In the genomic region with DNA sequence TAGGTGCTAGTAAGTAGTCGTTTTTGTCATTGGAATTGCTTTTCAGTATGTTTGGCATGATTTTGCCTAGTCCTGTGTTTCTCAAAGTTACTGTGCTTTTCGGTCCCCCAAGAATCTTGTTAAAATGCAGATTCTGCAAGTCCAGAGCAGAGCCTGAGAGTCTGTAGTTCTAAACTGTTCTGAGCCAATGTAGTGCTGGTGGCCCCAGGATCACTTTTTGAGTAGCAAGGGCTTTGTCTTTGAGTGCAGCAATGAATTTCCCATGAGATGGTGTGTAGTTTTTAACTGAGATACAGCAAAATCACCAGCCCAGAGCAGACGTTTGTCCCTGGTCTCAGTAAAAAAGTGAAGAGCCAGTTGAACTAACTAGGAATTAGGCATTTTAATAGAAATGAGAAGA, we compare ENCODE assay signal across 38 cellular contexts.
"Had no signal": no experiment of that assay in that cellular context is flagged by ENCODE, and none has a peak within 500 bp of the region (broad histone marks: within the 10 kb centered on the region; RNA-seq: fewer than 3 reads in every experiment).

No MANE protein-coding gene starts in this region.

- H3K9me3 ChIP-seq: adrenal gland, body of pancreas had no signal

- FAIRE-seq: astrocyte, bronchial epithelial cell, TTC549 had no signal

- H3K4me1 Mint-ChIP-seq: activated B cell treated with CpG ODN at 0.5 μM for 24 hours; activated CD4-positive, alpha-beta T cell treated with anti-CD3 and anti-CD28 coated beads, Interleukin-2, amount 10 ng/mL, durations not matched to agents 24 days and 14 days; activated naive CD8-positive, alpha-beta T cell treated with anti-CD3 and anti-CD28 coated beads for 36 hours; activated T-helper 17 cell treated with anti-CD3 and anti-CD28 coated beads, Interleukin-2, amount 50 U/mL, for 72 hours; central memory CD8-positive, alpha-beta T cell had no signal

- H3K9me3 Mint-ChIP-seq: activated B cell treated with CpG ODN at 0.5 μM for 24 hours; activated CD4-positive, alpha-beta memory T cell treated with anti-CD3 and anti-CD28 coated beads for 36 hours; activated CD4-positive, alpha-beta T cell treated with anti-CD3 and anti-CD28 coated beads, Interleukin-2, amount 10 ng/mL, durations not matched to agents 24 days and 14 days; activated CD8-positive, alpha-beta T cell treated with anti-CD3 and anti-CD28 coated beads for 36 hours; activated naive CD4-positive, alpha-beta T cell treated with anti-CD3 and anti-CD28 coated beads for 36 hours; activated naive CD4-positive, alpha-beta T cell treated with anti-CD3 and anti-CD28 coated beads, Interleukin-2, amount 50 U/mL, for 72 hours; activated naive CD8-positive, alpha-beta T cell treated with anti-CD3 and anti-CD28 coated beads for 36 hours; activated T-helper 17 cell treated with anti-CD3 and anti-CD28 coated beads, Interleukin-2, amount 50 U/mL, for 72 hours; T-helper 1 cell treated with Interleukin-12 subunit alpha and Interleukin-12 subunit beta and Interleukin-4 antibody, amounts not matched to agents 30 μg/mL and 1 μg/mL, for 36 hours; T-helper 2 cell treated with Interferon-gamma antibody and Interleukin-4, amounts not matched to agents 5 μg/mL and 100 μg/mL, for 36 hours had no signal

- H3K27ac Mint-ChIP-seq: activated B cell treated with CpG ODN at 0.5 μM for 24 hours; activated CD4-positive, alpha-beta memory T cell treated with anti-CD3 and anti-CD28 coated beads for 36 hours; activated CD4-positive, alpha-beta T cell treated with anti-CD3 and anti-CD28 coated beads, Interleukin-2, amount 10 ng/mL, durations not matched to agents 24 days and 14 days; activated CD8-positive, alpha-beta T cell treated with anti-CD3 and anti-CD28 coated beads for 36 hours; activated naive CD4-positive, alpha-beta T cell treated with anti-CD3 and anti-CD28 coated beads for 36 hours; activated naive CD4-positive, alpha-beta T cell treated with anti-CD3 and anti-CD28 coated beads, Interleukin-2, amount 50 U/mL, for 72 hours; activated naive CD8-positive, alpha-beta T cell treated with anti-CD3 and anti-CD28 coated beads for 36 hours; activated T-helper 17 cell treated with anti-CD3 and anti-CD28 coated beads, Interleukin-2, amount 50 U/mL, for 72 hours; T-helper 1 cell treated with Interleukin-12 subunit alpha and Interleukin-12 subunit beta and Interleukin-4 antibody, amounts not matched to agents 30 μg/mL and 1 μg/mL, for 36 hours; T-helper 2 cell treated with Interferon-gamma antibody and Interleukin-4, amounts not matched to agents 5 μg/mL and 100 μg/mL, for 36 hours had no signal

- H3K27me3 ChIP-seq: adrenal gland, body of pancreas, cardiac muscle cell had no signal

- H3K27me3 Mint-ChIP-seq: activated B cell treated with CpG ODN at 0.5 μM for 24 hours; activated CD4-positive, alpha-beta memory T cell treated with anti-CD3 and anti-CD28 coated beads for 36 hours had no signal

- DNase-seq: activated B cell treated with CpG ODN at 0.5 μM for 24 hours; activated CD4-positive, alpha-beta memory T cell treated with anti-CD3 and anti-CD28 coated beads for 36 hours; activated CD4-positive, alpha-beta T cell treated with anti-CD3 and anti-CD28 coated beads for 4 hours; activated CD4-positive, alpha-beta T cell treated with anti-CD3 and anti-CD28 coated beads, Interleukin-2, amount 10 ng/mL, durations not matched to agents 24 days and 14 days; activated CD4-positive, alpha-beta T cell treated with anti-CD3 and anti-CD28 coated beads, Interleukin-2, amount 50 U/mL, for 1 hour; activated CD4-positive, alpha-beta T cell treated with anti-CD3 and anti-CD28 coated beads, Interleukin-2, amount 50 U/mL, for 4 hours; activated CD4-positive, CD25-positive, alpha-beta regulatory T cell treated with anti-CD3 and anti-CD28 coated beads, Interleukin-2, amount 50 U/mL, for 72 hours; activated CD8-positive, alpha-beta memory T cell treated with anti-CD3 and anti-CD28 coated beads, Interleukin-2, amount 50 U/mL, for 4 hours; activated CD8-positive, alpha-beta T cell treated with anti-CD3 and anti-CD28 coated beads for 36 hours; activated effector memory CD4-positive, alpha-beta T cell treated with anti-CD3 and anti-CD28 coated beads, Interleukin-2, amount 50 U/mL, for 16 hours; activated gamma-delta T cell treated with Interleukin-2 at 50 U/mL for 16 hours; activated naive CD4-positive, alpha-beta T cell; activated naive CD4-positive, alpha-beta T cell treated with anti-CD3 and anti-CD28 coated beads for 36 hours; activated naive CD4-positive, alpha-beta T cell treated with anti-CD3 and anti-CD28 coated beads, Interleukin-2, amount 50 U/mL, for 16 hours; activated naive CD8-positive, alpha-beta T cell treated with anti-CD3 and anti-CD28 coated beads for 36 hours; activated T-cell treated with anti-CD3 and anti-CD28 coated beads for 4 hours; activated T-cell treated with anti-CD3 and anti-CD28 coated beads, Interleukin-2, amount 50 U/mL, for 1 hour; activated T-cell treated with anti-CD3 and anti-CD28 coated beads, Interleukin-2, amount 50 U/mL, for 48 hours; adrenal gland; amniotic stem cell; aorta; body of pancreas; caudate nucleus; cerebellar nuclear complex; SW 1271; T-helper 1 cell; T-helper 2 cell; T-helper 9 cell had no signal

- H3K4me3 Mint-ChIP-seq: activated B cell treated with CpG ODN at 0.5 μM for 24 hours; activated CD4-positive, alpha-beta memory T cell treated with anti-CD3 and anti-CD28 coated beads for 36 hours; activated CD4-positive, alpha-beta T cell treated with anti-CD3 and anti-CD28 coated beads, Interleukin-2, amount 10 ng/mL, durations not matched to agents 24 days and 14 days; activated CD8-positive, alpha-beta T cell treated with anti-CD3 and anti-CD28 coated beads for 36 hours; activated naive CD4-positive, alpha-beta T cell treated with anti-CD3 and anti-CD28 coated beads for 36 hours; activated naive CD8-positive, alpha-beta T cell treated with anti-CD3 and anti-CD28 coated beads for 36 hours; activated T-helper 17 cell treated with anti-CD3 and anti-CD28 coated beads, Interleukin-2, amount 50 U/mL, for 72 hours; central memory CD8-positive, alpha-beta T cell; T-helper 1 cell treated with Interleukin-12 subunit alpha and Interleukin-12 subunit beta and Interleukin-4 antibody, amounts not matched to agents 30 μg/mL and 1 μg/mL, for 36 hours; T-helper 2 cell treated with Interferon-gamma antibody and Interleukin-4, amounts not matched to agents 5 μg/mL and 100 μg/mL, for 36 hours had no signal

- H3K36me3 ChIP-seq: adrenal gland, cardiac muscle cell had no signal

- H3K27ac ChIP-seq: adrenal gland, body of pancreas, cardiac muscle cell, VCaP had no signal

- H3K36me3 Mint-ChIP-seq: activated CD4-positive, alpha-beta memory T cell treated with anti-CD3 and anti-CD28 coated beads for 36 hours; activated naive CD4-positive, alpha-beta T cell treated with anti-CD3 and anti-CD28 coated beads, Interleukin-2, amount 50 U/mL, for 72 hours; activated naive CD8-positive, alpha-beta T cell treated with anti-CD3 and anti-CD28 coated beads for 36 hours had no signal

- H3K4me1 ChIP-seq: adrenal gland, body of pancreas had no signal

- H3K4me3 ChIP-seq: adrenal gland, body of pancreas, cardiac muscle cell had no signal
